In genomic region chr2:8488001-8488738, GRCh38 we compare ENCODE assay signal across 8 cellular contexts.
DNase-seq lines count a peak whose midpoint lies in the region; ATAC-seq, FAIRE-seq and TF ChIP-seq lines count a peak whose summit lies in the region.

No MANE protein-coding gene starts in this region.

- no peak for TF ChIP-seq CTCF in D721Med (IDR thresholded peaks at IDR 0.05; ENCODE audit: insufficient read depth, missing control alignments)

- FAIRE-seq in D721Med (lab: Jason Lieb, UNC): no peak

- peak; percentile 90 for ATAC-seq in GM18517 (IDR thresholded peaks at IDR 0.05; ENCODE audit: unreplicated experiment)
- peak; percentile 83 for ATAC-seq in HG02798 (IDR thresholded peaks at IDR 0.05; ENCODE audit: poor library complexity, unreplicated experiment)

- H3K36me3 ChIP-seq in duodenal mucosa (ENCODE audit: control insufficient read depth in 1 of 2, insufficient read depth in 2 of 2, low read length in 2 of 2): no peaks in the 10 kb centered on the region

- peak overlapping the region in 1 of 2 donors; percentile 27 for H3K9ac ChIP-seq in duodenal mucosa (ENCODE audit: low read depth in 1 of 2, low read length in 2 of 2)

- H3K4me1 ChIP-seq in duodenal mucosa (ENCODE audit: control insufficient read depth in 1 of 2, insufficient read depth in 2 of 2, low read length in 2 of 2): peaks cover 32 to 39% of the 10 kb centered on the region in 2 donors

- no peaks in the 10 kb centered on the region for H3K27me3 ChIP-seq in duodenal mucosa (ENCODE audit: control insufficient read depth in 1 of 2, insufficient read depth in 2 of 2, low read length in 2 of 2)

- peak; percentile 49 to 53 for DNase-seq in activated CD4-positive, alpha-beta T cell treated with anti-CD3 and anti-CD28 coated beads for 24 hours (ENCODE audit: low read depth in 2 of 2)
- peak; percentile 46 to 48 for DNase-seq in stimulated activated CD4-positive, alpha-beta T cell treated with anti-CD3 and anti-CD28 coated beads, Interleukin-2, amount 100 ng/mL, for 48 hours
- DNase-seq in NCI-H2107 treated with DMSO at 0.1 percent for 48 hours (lab: John Stamatoyannopoulos, UW; ENCODE audit: unreplicated experiment) (no peak), D721Med (ENCODE audit: insufficient read length, low spot score) (no peak), NCI-H69 (lab: John Stamatoyannopoulos, UW) (no peak)

- H3K27ac ChIP-seq in duodenal mucosa (ENCODE audit: low read depth, low read length): no peak overlapping the region

- peak overlapping the region; percentile 45 to 46 for H3K4me3 ChIP-seq in duodenal mucosa (ENCODE audit: low read depth in 1 of 2, low read length in 2 of 2)

- H3K9me3 ChIP-seq in duodenal mucosa (ENCODE audit: control insufficient read depth in 1 of 2, low read length in 2 of 2): no peaks in the 10 kb centered on the region

Comparison
In these comparisons a context has a peak if more than half of its experiments do, and no peak if none do; other contexts are left out.
1. DNase-seq: peak in activated CD4-positive, alpha-beta T cell treated with anti-CD3 and anti-CD28 coated beads for 24 hours (2 of 2) and stimulated activated CD4-positive, alpha-beta T cell treated with anti-CD3 and anti-CD28 coated beads, Interleukin-2, amount 100 ng/mL, for 48 hours (2 of 2); none in NCI-H2107 treated with DMSO at 0.1 percent for 48 hours (single experiment), D721Med (single experiment) and NCI-H69 (single experiment).